8 cellular contexts compared by ENCODE assay signal in genomic region chr12:51351913-51352532, GRCh38. TPM values are rescaled to one million over a fixed set of nuclear protein-coding genes. Genes with fewer than 3 reads are reported as not detected.
DNase-seq lines count a peak whose midpoint lies in the region; ATAC-seq and TF ChIP-seq lines count a peak whose summit lies in the region.

No MANE protein-coding gene starts in this region.

- peaks cover 19% of the 10 kb centered on the region in 2 experiments for H3K4me1 ChIP-seq in trophoblast cell (ENCODE audit: control insufficient read depth in 1 of 2, insufficient read depth in 2 of 2, low read length in 2 of 2)

- no peak overlapping the region for H3K23ac ChIP-seq in trophoblast cell (ENCODE audit: low read length)

- H3K4ac ChIP-seq in trophoblast cell (ENCODE audit: low read depth, low read length) = no peak overlapping the region

- no peak overlapping the region for H2AFZ ChIP-seq in trophoblast cell (ENCODE audit: insufficient read depth, low read length, poor library complexity)

- peak overlapping the region; percentile 29 for H3K27ac ChIP-seq in trophoblast cell (ENCODE audit: low read depth, low read length)

- no peak overlapping the region for H3K18ac ChIP-seq in trophoblast cell (ENCODE audit: low read length)

- TF ChIP-seq CTCF in AG09319 (IDR thresholded peaks at IDR 0.05; ENCODE audit: low read depth, low read length) = peak; percentile 75
- TF ChIP-seq CTCF in GM12872 (IDR thresholded peaks at IDR 0.05; ENCODE audit: insufficient read depth, low read depth, low read length) = peak; percentile 77
- peak; percentile 81 for TF ChIP-seq CTCF in fibroblast of villous mesenchyme (IDR thresholded peaks at IDR 0.05; ENCODE audit: insufficient read depth, low read depth, low read length)

- H3K27me3 ChIP-seq in trophoblast cell (ENCODE audit: insufficient read depth, low read length) = no peaks in the 10 kb centered on the region

- ATAC-seq in stimulated activated memory B cell treated with anti-CD40 and anti-IgM and Interleukin-4, amounts not matched to agents 10 μg/mL and 1 μg/mL and 100 μg/mL, for 72 hours = no peak
- no peak for ATAC-seq in GM18870 (IDR thresholded peaks at IDR 0.05; ENCODE audit: unreplicated experiment)

- H3K4me1 Mint-ChIP-seq in activated T-cell treated with anti-CD3 and anti-CD28 coated beads, Interleukin-2, amount 50 U/mL, for 24 hours (ENCODE audit: low read depth) = peaks cover 2% of the 10 kb centered on the region
- peaks cover 9% of the 10 kb centered on the region for H3K4me1 Mint-ChIP-seq in stimulated activated memory B cell treated with anti-CD40 and anti-IgM and Interleukin-4, amounts not matched to agents 10 μg/mL and 1 μg/mL and 100 μg/mL, for 72 hours

- H3K14ac ChIP-seq in trophoblast cell (ENCODE audit: low read length) = no peak overlapping the region

- H3K9me3 Mint-ChIP-seq in activated T-cell treated with anti-CD3 and anti-CD28 coated beads, Interleukin-2, amount 50 U/mL, for 24 hours = no peaks in the 10 kb centered on the region
- peaks cover under 1% of the 10 kb centered on the region for H3K9me3 Mint-ChIP-seq in stimulated activated memory B cell treated with anti-CD40 and anti-IgM and Interleukin-4, amounts not matched to agents 10 μg/mL and 1 μg/mL and 100 μg/mL, for 72 hours

- H3K9me3 ChIP-seq in trophoblast cell (ENCODE audit: insufficient read depth, low read depth, low read length) = no peaks in the 10 kb centered on the region

- no peak overlapping the region for H2AK5ac ChIP-seq in trophoblast cell (ENCODE audit: low read length)

- H4K8ac ChIP-seq in trophoblast cell (ENCODE audit: low read depth, low read length) = no peak overlapping the region

- DNase-seq in AG09319 (ENCODE audit: extremely low read depth, low read depth) (no peak), NCI-H345 treated with DMSO at 0.1 percent for 48 hours (lab: John Stamatoyannopoulos, UW; ENCODE audit: unreplicated experiment) (peak; percentile 5), fibroblast of villous mesenchyme (ENCODE audit: low read depth) (peak; percentile 57), trophoblast cell (peak; percentile 79 to 91)
- peak; percentile 38 for DNase-seq in activated T-cell treated with anti-CD3 and anti-CD28 coated beads, Interleukin-2, amount 50 U/mL, for 24 hours

- H2BK5ac ChIP-seq in trophoblast cell (ENCODE audit: low read depth, low read length, poor library complexity) = no peak overlapping the region

- no CpG with 5 or more reads among the region's 11 CpGs for WGBS in trophoblast cell (ENCODE audit: extremely low coverage, insufficient coverage, insufficient read length)

- H3K27ac Mint-ChIP-seq in activated T-cell treated with anti-CD3 and anti-CD28 coated beads, Interleukin-2, amount 50 U/mL, for 24 hours = no peak overlapping the region
- no peak overlapping the region for H3K27ac Mint-ChIP-seq in stimulated activated memory B cell treated with anti-CD40 and anti-IgM and Interleukin-4, amounts not matched to agents 10 μg/mL and 1 μg/mL and 100 μg/mL, for 72 hours

- no peak overlapping the region for H3K4me2 ChIP-seq in trophoblast cell (ENCODE audit: low read length)

- no peaks in the 10 kb centered on the region for H3K27me3 Mint-ChIP-seq in activated T-cell treated with anti-CD3 and anti-CD28 coated beads, Interleukin-2, amount 50 U/mL, for 24 hours
- H3K27me3 Mint-ChIP-seq in stimulated activated memory B cell treated with anti-CD40 and anti-IgM and Interleukin-4, amounts not matched to agents 10 μg/mL and 1 μg/mL and 100 μg/mL, for 72 hours = no peaks in the 10 kb centered on the region

- no peak overlapping the region for H3K4me3 Mint-ChIP-seq in activated T-cell treated with anti-CD3 and anti-CD28 coated beads, Interleukin-2, amount 50 U/mL, for 24 hours
- H3K4me3 Mint-ChIP-seq in stimulated activated memory B cell treated with anti-CD40 and anti-IgM and Interleukin-4, amounts not matched to agents 10 μg/mL and 1 μg/mL and 100 μg/mL, for 72 hours = no peak overlapping the region

- no peak overlapping the region for H2BK12ac ChIP-seq in trophoblast cell (ENCODE audit: low read length)

- H3K36me3 ChIP-seq in trophoblast cell (ENCODE audit: control insufficient read depth in 1 of 2, insufficient read depth in 2 of 2, low read length in 2 of 2) = peaks cover 35 to 41% of the 10 kb centered on the region in 2 experiments

- peaks cover 18% of the 10 kb centered on the region for H3K36me3 Mint-ChIP-seq in activated T-cell treated with anti-CD3 and anti-CD28 coated beads, Interleukin-2, amount 50 U/mL, for 24 hours (ENCODE audit: low read depth)
- H3K36me3 Mint-ChIP-seq in stimulated activated memory B cell treated with anti-CD40 and anti-IgM and Interleukin-4, amounts not matched to agents 10 μg/mL and 1 μg/mL and 100 μg/mL, for 72 hours = peaks cover 4% of the 10 kb centered on the region

- no peak overlapping the region for H3K4me3 ChIP-seq in fibroblast of villous mesenchyme (ENCODE audit: low read depth, low read length)
- no peak overlapping the region for H3K4me3 ChIP-seq in trophoblast cell (ENCODE audit: low read depth, low read length)

- H3K9ac ChIP-seq in trophoblast cell (ENCODE audit: low read length) = no peak overlapping the region

- peak overlapping the region; percentile 67 for H4K91ac ChIP-seq in trophoblast cell (ENCODE audit: low read depth, low read length)

- no peaks in the 10 kb centered on the region for H3K79me2 ChIP-seq in trophoblast cell (ENCODE audit: control insufficient read depth, insufficient read depth, low read length, poor library complexity)

- H4K12ac ChIP-seq in trophoblast cell (ENCODE audit: low read depth, low read length) = no peak overlapping the region

- H2BK120ac ChIP-seq in trophoblast cell (ENCODE audit: insufficient read depth, low read length, poor library complexity) = no peak overlapping the region

- peaks cover 11% of the 10 kb centered on the region for H3K79me1 ChIP-seq in trophoblast cell (ENCODE audit: low read length)

RNA-seq across cellular contexts. Expression of gene CELA1, which starts 5.5 kb away (rescaled TPM):
- not detected in 2 replicates for total RNA-seq in fibroblast of villous mesenchyme
- not detected in 2 replicates for polyA plus RNA-seq in trophoblast cell (2013)

RNA-seq across cellular contexts. Expression of gene BIN2, which starts 28.0 kb away (rescaled TPM):
- total RNA-seq in fibroblast of villous mesenchyme = not detected in 2 replicates
- 1.5 and 1.6 TPM in 2 replicates for polyA plus RNA-seq in trophoblast cell (2013)

RNA-seq across cellular contexts. Expression of gene GALNT6, which starts 39.2 kb away (rescaled TPM):
- 32.2 and 66.9 TPM in 2 replicates for total RNA-seq in fibroblast of villous mesenchyme
- 65.5 and 68.0 TPM in 2 replicates for polyA plus RNA-seq in trophoblast cell (2013)
